Comparison of ENCODE assay signal across 29 cellular contexts in the genomic region with DNA sequence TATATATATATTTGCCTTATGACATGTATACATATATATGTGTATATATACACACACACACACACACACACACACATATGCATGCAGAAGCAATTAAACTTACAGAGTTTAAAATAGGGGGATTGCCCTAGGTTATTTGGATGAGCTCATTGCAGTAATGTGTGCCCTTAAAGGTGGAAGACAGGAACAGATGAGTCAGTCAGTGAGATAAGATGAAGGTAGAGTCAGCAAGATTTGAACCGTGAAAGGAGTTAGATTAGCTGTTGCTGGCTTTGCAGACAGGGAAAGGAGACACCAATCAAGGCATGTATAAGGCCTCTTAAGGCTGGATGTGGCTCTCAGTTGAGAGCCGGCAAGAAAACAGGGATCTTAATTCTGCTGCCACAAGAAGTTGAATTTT.
DNase-seq lines count a peak whose midpoint lies in the region; ATAC-seq and TF ChIP-seq lines count a peak whose summit lies in the region.
"Had no signal": no experiment of that assay in that cellular context is flagged by ENCODE, and none has a peak within 500 bp of the region (broad histone marks: within the 10 kb centered on the region; RNA-seq: fewer than 3 reads in every experiment).

No MANE protein-coding gene starts in this region.

- H3K4me1 ChIP-seq in hepatocyte (ENCODE audit: insufficient read depth) = peaks cover 13% of the 10 kb centered on the region
- H3K4me1 ChIP-seq: gastroesophageal sphincter, left ventricle myocardium inferior, stomach had no signal

- H4K20me1 ChIP-seq in hepatocyte (ENCODE audit: insufficient read depth, poor library complexity, severe bottlenecking) = no peaks in the 10 kb centered on the region

- WGBS in hepatocyte (ENCODE audit: low lambda C conversion rate, missing lambda C conversion rate) = 7% methylated on average over 2 of the region's 2 CpGs

- H3K9me2 ChIP-seq in hepatocyte (replicated peaks; ENCODE audit: insufficient read depth) = no peaks in the 10 kb centered on the region

- H2AFZ ChIP-seq in hepatocyte = no peak overlapping the region

- H3K4me2 ChIP-seq in hepatocyte = no peak overlapping the region

- H3K9me3 Mint-ChIP-seq in activated naive CD8-positive, alpha-beta T cell treated with anti-CD3 and anti-CD28 coated beads, Interleukin-2, amount 50 U/mL, for 24 hours = peaks cover 8% of the 10 kb centered on the region
- H3K9me3 Mint-ChIP-seq in activated naive CD8-positive, alpha-beta T cell treated with anti-CD3 and anti-CD28 coated beads for 36 hours = peaks cover 6% of the 10 kb centered on the region
- H3K9me3 Mint-ChIP-seq in stimulated activated effector memory CD8-positive, alpha-beta T cell treated with anti-CD3 and anti-CD28 coated beads, Interleukin-12 subunit alpha, Interleukin-12 subunit beta, amount 100 ng/mL, for 72 hours = peaks cover 11% of the 10 kb centered on the region
- H3K9me3 Mint-ChIP-seq: nephron progenitor cell, type B pancreatic cell had no signal

- TF ChIP-seq CTCF in hepatocyte (IDR thresholded peaks at IDR 0.05; ENCODE audit: poor library complexity) = no peak

- no peaks in the 10 kb centered on the region for H3K27me3 Mint-ChIP-seq in activated naive CD8-positive, alpha-beta T cell treated with anti-CD3 and anti-CD28 coated beads, Interleukin-2, amount 50 U/mL, for 24 hours
- no peaks in the 10 kb centered on the region for H3K27me3 Mint-ChIP-seq in activated naive CD8-positive, alpha-beta T cell treated with anti-CD3 and anti-CD28 coated beads for 36 hours
- H3K27me3 Mint-ChIP-seq: activated B cell treated with CpG ODN at 0.5 μM for 24 hours; activated CD4-positive, alpha-beta memory T cell treated with anti-CD3 and anti-CD28 coated beads for 36 hours; B cell; central memory CD8-positive, alpha-beta T cell; progenitor cell of endocrine pancreas; type B pancreatic cell had no signal

- no peaks in the 10 kb centered on the region for H3K36me3 ChIP-seq in hepatocyte (replicated peaks; ENCODE audit: insufficient read depth, low read depth)
- H3K36me3 ChIP-seq: esophagus muscularis mucosa, gastroesophageal sphincter, left ventricle myocardium inferior, stomach had no signal

- no peak overlapping the region for H3K27ac Mint-ChIP-seq in activated naive CD8-positive, alpha-beta T cell treated with anti-CD3 and anti-CD28 coated beads, Interleukin-2, amount 50 U/mL, for 24 hours
- H3K27ac Mint-ChIP-seq in activated naive CD8-positive, alpha-beta T cell treated with anti-CD3 and anti-CD28 coated beads for 36 hours = no peak overlapping the region
- H3K27ac Mint-ChIP-seq in stimulated activated effector memory CD8-positive, alpha-beta T cell treated with anti-CD3 and anti-CD28 coated beads, Interleukin-12 subunit alpha, Interleukin-12 subunit beta, amount 100 ng/mL, for 72 hours = no peak overlapping the region
- H3K27ac Mint-ChIP-seq: activated B cell treated with CpG ODN at 0.5 μM for 24 hours; activated CD4-positive, alpha-beta memory T cell treated with anti-CD3 and anti-CD28 coated beads for 36 hours; B cell; nephron progenitor cell; progenitor cell of endocrine pancreas; type B pancreatic cell had no signal

- H3K36me3 Mint-ChIP-seq in activated naive CD8-positive, alpha-beta T cell treated with anti-CD3 and anti-CD28 coated beads, Interleukin-2, amount 50 U/mL, for 24 hours (ENCODE audit: low read depth) = no peaks in the 10 kb centered on the region
- H3K36me3 Mint-ChIP-seq in activated naive CD8-positive, alpha-beta T cell treated with anti-CD3 and anti-CD28 coated beads for 36 hours = no peaks in the 10 kb centered on the region
- no peaks in the 10 kb centered on the region for H3K36me3 Mint-ChIP-seq in stimulated activated effector memory CD8-positive, alpha-beta T cell treated with anti-CD3 and anti-CD28 coated beads, Interleukin-12 subunit alpha, Interleukin-12 subunit beta, amount 100 ng/mL, for 72 hours
- H3K36me3 Mint-ChIP-seq: activated CD4-positive, alpha-beta memory T cell treated with anti-CD3 and anti-CD28 coated beads for 36 hours; type B pancreatic cell had no signal

- no peak for DNase-seq in activated naive CD8-positive, alpha-beta T cell treated with anti-CD3 and anti-CD28 coated beads, Interleukin-2, amount 50 U/mL, for 24 hours
- DNase-seq in activated naive CD8-positive, alpha-beta T cell treated with anti-CD3 and anti-CD28 coated beads for 36 hours = no peak
- DNase-seq in RPMI7951 (ENCODE audit: low read depth) = peak; percentile 64
- DNase-seq in hepatocyte (ENCODE audit: low spot score) = peak; percentile 39
- DNase-seq in stimulated activated effector memory CD8-positive, alpha-beta T cell treated with anti-CD3 and anti-CD28 coated beads, Interleukin-12 subunit alpha, Interleukin-12 subunit beta, amount 100 ng/mL, for 72 hours (ENCODE audit: low spot score in 2 of 2) = no peak
- no peak for DNase-seq in RPMI8226
- DNase-seq: 8988T; activated B cell treated with CpG ODN at 0.5 μM for 24 hours; activated CD4-positive, alpha-beta memory T cell treated with anti-CD3 and anti-CD28 coated beads for 36 hours; amygdala; effector CD8-positive, alpha-beta T cell; KBM-7; left ventricle myocardium inferior; NCI-H187; NCI-H748 treated with DMSO at 0.1 percent for 48 hours; nephron progenitor cell; OCI-M1; stimulated activated CD4-positive, alpha-beta T cell treated with anti-CD3 and anti-CD28 coated beads, Interleukin-2, amount 100 ng/mL, for 24 hours; stomach had no signal

- no peaks in the 10 kb centered on the region for H3K79me2 ChIP-seq in hepatocyte

- no peaks in the 10 kb centered on the region for H3K27me3 ChIP-seq in hepatocyte
- H3K27me3 ChIP-seq: esophagus muscularis mucosa, gastroesophageal sphincter, stomach had no signal

- H3K4me1 Mint-ChIP-seq in activated naive CD8-positive, alpha-beta T cell treated with anti-CD3 and anti-CD28 coated beads, Interleukin-2, amount 50 U/mL, for 24 hours = peaks cover 25% of the 10 kb centered on the region
- peaks cover 4% of the 10 kb centered on the region for H3K4me1 Mint-ChIP-seq in activated naive CD8-positive, alpha-beta T cell treated with anti-CD3 and anti-CD28 coated beads for 36 hours
- no peaks in the 10 kb centered on the region for H3K4me1 Mint-ChIP-seq in stimulated activated effector memory CD8-positive, alpha-beta T cell treated with anti-CD3 and anti-CD28 coated beads, Interleukin-12 subunit alpha, Interleukin-12 subunit beta, amount 100 ng/mL, for 72 hours
- H3K4me1 Mint-ChIP-seq: activated B cell treated with CpG ODN at 0.5 μM for 24 hours; B cell; central memory CD8-positive, alpha-beta T cell; nephron progenitor cell had no signal

- peak; percentile 49 for ATAC-seq in activated naive CD8-positive, alpha-beta T cell treated with anti-CD3 and anti-CD28 coated beads, Interleukin-2, amount 50 U/mL, for 24 hours
- no peak for ATAC-seq in stimulated activated effector memory CD8-positive, alpha-beta T cell treated with anti-CD3 and anti-CD28 coated beads, Interleukin-12 subunit alpha, Interleukin-12 subunit beta, amount 100 ng/mL, for 72 hours
- ATAC-seq in GM19328 (IDR thresholded peaks at IDR 0.05; ENCODE audit: unreplicated experiment) (no peak), HG03442 (IDR thresholded peaks at IDR 0.05; ENCODE audit: unreplicated experiment) (no peak)
- ATAC-seq: gastroesophageal sphincter had no signal

- no peak overlapping the region for H3K4me3 ChIP-seq in hepatocyte
- H3K4me3 ChIP-seq: esophagus muscularis mucosa, gastroesophageal sphincter, left ventricle myocardium inferior, SK-N-MC, stomach had no signal

- H3K9me3 ChIP-seq in hepatocyte (ENCODE audit: low read depth) = no peaks in the 10 kb centered on the region
- H3K9me3 ChIP-seq: esophagus muscularis mucosa, gastroesophageal sphincter, left ventricle myocardium inferior, stomach had no signal

- H3K27ac ChIP-seq in hepatocyte = peak overlapping the region; percentile 77
- H3K27ac ChIP-seq: esophagus muscularis mucosa, gastroesophageal sphincter, HL-60, left ventricle myocardium inferior, SK-N-MC, stomach had no signal

- no peak overlapping the region for H3K4me3 Mint-ChIP-seq in activated naive CD8-positive, alpha-beta T cell treated with anti-CD3 and anti-CD28 coated beads, Interleukin-2, amount 50 U/mL, for 24 hours
- H3K4me3 Mint-ChIP-seq in activated naive CD8-positive, alpha-beta T cell treated with anti-CD3 and anti-CD28 coated beads for 36 hours = no peak overlapping the region
- H3K4me3 Mint-ChIP-seq in stimulated activated effector memory CD8-positive, alpha-beta T cell treated with anti-CD3 and anti-CD28 coated beads, Interleukin-12 subunit alpha, Interleukin-12 subunit beta, amount 100 ng/mL, for 72 hours = no peak overlapping the region
- H3K4me3 Mint-ChIP-seq: activated B cell treated with CpG ODN at 0.5 μM for 24 hours; activated CD4-positive, alpha-beta memory T cell treated with anti-CD3 and anti-CD28 coated beads for 36 hours; B cell; central memory CD8-positive, alpha-beta T cell; nephron progenitor cell; type B pancreatic cell had no signal

Comparison
In these comparisons a context has a peak if more than half of its experiments do, and no peak if none do; other contexts are left out.
1. DNase-seq: peak in RPMI7951 (single experiment) and hepatocyte (single experiment); none in activated naive CD8-positive, alpha-beta T cell treated with anti-CD3 and anti-CD28 coated beads, Interleukin-2, amount 50 U/mL, for 24 hours (single experiment), activated naive CD8-positive, alpha-beta T cell treated with anti-CD3 and anti-CD28 coated beads for 36 hours (single experiment), stimulated activated effector memory CD8-positive, alpha-beta T cell treated with anti-CD3 and anti-CD28 coated beads, Interleukin-12 subunit alpha, Interleukin-12 subunit beta, amount 100 ng/mL, for 72 hours (0 of 2) and RPMI8226 (single experiment).